In the genomic region with DNA sequence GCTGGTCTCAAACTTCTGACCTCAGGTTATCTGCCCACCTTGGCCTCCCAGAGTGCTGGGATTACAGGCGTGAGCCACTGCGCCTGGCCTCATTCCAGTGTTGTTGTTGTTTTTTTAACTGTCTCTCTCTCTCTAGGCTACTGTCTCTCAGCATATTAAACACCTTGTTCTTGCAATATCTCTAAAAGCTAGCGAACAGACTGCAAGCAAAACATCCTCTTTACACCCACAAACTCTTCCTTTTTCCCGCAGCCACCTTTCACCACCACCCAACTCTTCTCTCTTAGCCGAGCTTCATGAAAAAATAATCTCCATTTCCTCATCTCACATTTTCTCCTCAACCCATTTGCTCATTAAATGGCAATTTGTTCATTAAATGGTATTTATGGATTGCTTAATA, we compare ENCODE assay signal across 1 cellular context.
TF ChIP-seq lines count a peak whose summit lies in the region.

No MANE protein-coding gene starts in this region.

TF ChIP-seq in GM23338, 12 proteins besides CTCF, POLR2A, EP300 and RAD21 (continued from another document):
- no peak for TF ChIP-seq STAT1 (IDR thresholded peaks at IDR 0.05; ENCODE audit: unreplicated experiment)
- no peak for TF ChIP-seq ZNF331 (CRISPR knock-in tag; IDR thresholded peaks at IDR 0.05; ENCODE audit: low read depth)
- no peak for TF ChIP-seq EZH2 (IDR thresholded peaks at IDR 0.05; ENCODE audit: low read depth, unreplicated experiment)
- TF ChIP-seq, protein P1, sequence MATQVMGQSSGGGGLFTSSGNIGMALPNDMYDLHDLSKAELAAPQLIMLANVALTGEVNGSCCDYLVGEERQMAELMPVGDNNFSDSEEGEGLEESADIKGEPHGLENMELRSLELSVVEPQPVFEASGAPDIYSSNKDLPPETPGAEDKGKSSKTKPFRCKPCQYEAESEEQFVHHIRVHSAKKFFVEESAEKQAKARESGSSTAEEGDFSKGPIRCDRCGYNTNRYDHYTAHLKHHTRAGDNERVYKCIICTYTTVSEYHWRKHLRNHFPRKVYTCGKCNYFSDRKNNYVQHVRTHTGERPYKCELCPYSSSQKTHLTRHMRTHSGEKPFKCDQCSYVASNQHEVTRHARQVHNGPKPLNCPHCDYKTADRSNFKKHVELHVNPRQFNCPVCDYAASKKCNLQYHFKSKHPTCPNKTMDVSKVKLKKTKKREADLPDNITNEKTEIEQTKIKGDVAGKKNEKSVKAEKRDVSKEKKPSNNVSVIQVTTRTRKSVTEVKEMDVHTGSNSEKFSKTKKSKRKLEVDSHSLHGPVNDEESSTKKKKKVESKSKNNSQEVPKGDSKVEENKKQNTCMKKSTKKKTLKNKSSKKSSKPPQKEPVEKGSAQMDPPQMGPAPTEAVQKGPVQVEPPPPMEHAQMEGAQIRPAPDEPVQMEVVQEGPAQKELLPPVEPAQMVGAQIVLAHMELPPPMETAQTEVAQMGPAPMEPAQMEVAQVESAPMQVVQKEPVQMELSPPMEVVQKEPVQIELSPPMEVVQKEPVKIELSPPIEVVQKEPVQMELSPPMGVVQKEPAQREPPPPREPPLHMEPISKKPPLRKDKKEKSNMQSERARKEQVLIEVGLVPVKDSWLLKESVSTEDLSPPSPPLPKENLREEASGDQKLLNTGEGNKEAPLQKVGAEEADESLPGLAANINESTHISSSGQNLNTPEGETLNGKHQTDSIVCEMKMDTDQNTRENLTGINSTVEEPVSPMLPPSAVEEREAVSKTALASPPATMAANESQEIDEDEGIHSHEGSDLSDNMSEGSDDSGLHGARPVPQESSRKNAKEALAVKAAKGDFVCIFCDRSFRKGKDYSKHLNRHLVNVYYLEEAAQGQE (IDR thresholded peaks at IDR 0.05; ENCODE audit: unreplicated experiment) = no peak
- no peak for TF ChIP-seq CREB1 (CRISPR knock-in tag; IDR thresholded peaks at IDR 0.05; ENCODE audit: low read depth)
- no peak for TF ChIP-seq EZH2phosphoT487 (IDR thresholded peaks at IDR 0.05; ENCODE audit: unreplicated experiment)
- no peak for TF ChIP-seq ZNF462 (CRISPR knock-in tag; IDR thresholded peaks at IDR 0.05)
